In the genomic region with DNA sequence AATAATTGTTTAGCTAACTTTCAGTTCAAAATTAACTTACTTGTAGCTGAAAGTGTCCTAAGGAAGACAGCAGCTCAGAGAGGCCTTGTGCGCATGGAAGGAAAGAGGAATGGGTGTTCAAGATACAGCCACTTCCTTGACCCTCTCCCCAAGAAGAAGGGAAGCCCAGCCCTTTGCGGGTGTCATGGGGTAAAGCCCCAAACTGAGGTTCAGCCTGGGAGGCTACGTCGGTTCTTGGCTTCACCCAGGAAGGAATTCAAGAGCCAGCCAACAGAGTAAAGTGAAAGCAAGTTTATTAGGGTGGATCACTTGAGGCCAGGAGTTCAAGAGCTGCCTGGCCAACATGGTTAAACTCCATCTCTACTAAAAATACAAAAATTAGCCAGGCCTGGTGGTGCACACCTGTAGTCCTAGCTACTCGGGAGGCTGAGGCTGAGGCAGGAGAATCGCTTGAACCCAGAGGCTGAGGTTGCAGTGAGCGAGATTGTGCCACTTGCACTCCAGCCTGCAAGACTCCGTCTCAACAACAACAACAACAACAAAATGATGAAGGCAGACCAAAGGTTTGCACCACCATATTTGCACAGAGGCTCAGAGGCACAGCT, we compare ENCODE assay signal across 12 cellular contexts. TPM values are rescaled to one million over a fixed set of nuclear protein-coding genes. Genes with fewer than 3 reads are reported as not detected.
DNase-seq lines count a peak whose midpoint lies in the region; ATAC-seq and TF ChIP-seq lines count a peak whose summit lies in the region.
"Had no signal": no experiment of that assay in that cellular context is flagged by ENCODE, and none has a peak within 500 bp of the region (broad histone marks: within the 10 kb centered on the region; RNA-seq: fewer than 3 reads in every experiment).

No MANE protein-coding gene starts in this region.

- H3K27me3 ChIP-seq in MM.1S (replicated peaks; ENCODE audit: insufficient read depth, low read length): no peaks in the 10 kb centered on the region
- H3K27me3 ChIP-seq in osteoblast (ENCODE audit: insufficient read depth, low read length): peaks cover 26% of the 10 kb centered on the region
- H3K27me3 ChIP-seq: ovary had no signal

- no peak overlapping the region for H3K9ac ChIP-seq in MM.1S (ENCODE audit: low read length)

- H3K9me2 ChIP-seq in MM.1S (replicated peaks; ENCODE audit: insufficient read depth, low read length): no peaks in the 10 kb centered on the region

- H3K79me2 ChIP-seq in MM.1S (ENCODE audit: low read length): no peaks in the 10 kb centered on the region
- no peaks in the 10 kb centered on the region for H3K79me2 ChIP-seq in osteoblast (ENCODE audit: insufficient read depth, low read length)

- H3K9me3 ChIP-seq in MM.1S (replicated peaks; ENCODE audit: insufficient read depth, low read length) (no peaks in the 10 kb centered on the region), osteoblast (ENCODE audit: low read depth, low read length) (no peaks in the 10 kb centered on the region)
- H3K9me3 ChIP-seq: ovary had no signal

- no peaks in the 10 kb centered on the region for H3K4me1 ChIP-seq in MM.1S (ENCODE audit: low read length)
- peaks cover 10% of the 10 kb centered on the region for H3K4me1 ChIP-seq in osteoblast (ENCODE audit: insufficient read depth, low read length)

- no peaks in the 10 kb centered on the region for H4K20me1 ChIP-seq in MM.1S (ENCODE audit: insufficient read depth, low read length)
- no peaks in the 10 kb centered on the region for H4K20me1 ChIP-seq in osteoblast (ENCODE audit: insufficient read depth, low read length)

- H3K27ac Mint-ChIP-seq in CD14-positive monocyte (no peak overlapping the region), glutamatergic neuron (ENCODE audit: unreplicated experiment) (no peak overlapping the region)
- H3K27ac Mint-ChIP-seq: dendritic cell treated with granulocyte-macrophage colony-stimulating factor and Interleukin-4, amounts not matched to agents 40 ng/mL and 50 ng/mL, for 4 days had no signal

- H3K9me3 Mint-ChIP-seq in CD14-positive monocyte (peaks cover 0 to 14% (median 2%) of the 10 kb centered on the region in 7 donors), glutamatergic neuron (ENCODE audit: unreplicated experiment) (peaks cover 10% of the 10 kb centered on the region)
- H3K9me3 Mint-ChIP-seq: dendritic cell treated with granulocyte-macrophage colony-stimulating factor and Interleukin-4, amounts not matched to agents 40 ng/mL and 50 ng/mL, for 4 days had no signal

- H3F3A ChIP-seq in MM.1S (ENCODE audit: insufficient read depth, low read length): no peaks in the 10 kb centered on the region

- DNase-seq in CD14-positive monocyte (ENCODE audit: low spot score): peak; percentile 26
- DNase-seq in MM.1S: no peak
- DNase-seq in glutamatergic neuron: peak; percentile 3
- no peak for DNase-seq in osteoblast (ENCODE audit: insufficient read length, low spot score, missing footprints)
- DNase-seq in amygdala (lab: John Stamatoyannopoulos, UW): no peak
- no peak for DNase-seq in NCI-H524 (lab: John Stamatoyannopoulos, UW)
- DNase-seq: COR-L47, NCI-H526 treated with DMSO at 0.1 percent for 48 hours had no signal

- H3K27ac ChIP-seq in MM.1S (ENCODE audit: low read length): no peak overlapping the region
- peak overlapping the region; percentile 67 for H3K27ac ChIP-seq in osteoblast (ENCODE audit: low read depth, low read length)
- H3K27ac ChIP-seq: ovary had no signal

- no peak overlapping the region for H3K4me3 ChIP-seq in MM.1S (ENCODE audit: low read length)
- no peak overlapping the region for H3K4me3 ChIP-seq in osteoblast (ENCODE audit: insufficient read depth, low read length)

- H3K27me3 Mint-ChIP-seq in CD14-positive monocyte (ENCODE audit: low read depth in 3 of 3) (peaks cover 24 to 55% (median 46%) of the 10 kb centered on the region in 3 donors), glutamatergic neuron (ENCODE audit: unreplicated experiment) (peaks cover 17% of the 10 kb centered on the region)

- no peaks in the 10 kb centered on the region for H3K36me3 Mint-ChIP-seq in CD14-positive monocyte
- peaks cover 4% of the 10 kb centered on the region for H3K36me3 Mint-ChIP-seq in glutamatergic neuron (ENCODE audit: unreplicated experiment)

- ATAC-seq in HG03439 (IDR thresholded peaks at IDR 0.05; ENCODE audit: unreplicated experiment) (no peak), GM21723 (IDR thresholded peaks at IDR 0.05; ENCODE audit: unreplicated experiment) (no peak)

- H3K4me3 Mint-ChIP-seq in CD14-positive monocyte (peak overlapping the region in 1 of 2 donors; percentile 69), glutamatergic neuron (ENCODE audit: unreplicated experiment) (peak overlapping the region; percentile 72)
- H3K4me3 Mint-ChIP-seq: dendritic cell treated with granulocyte-macrophage colony-stimulating factor and Interleukin-4, amounts not matched to agents 40 ng/mL and 50 ng/mL, for 4 days had no signal

- H2AFZ ChIP-seq in MM.1S (ENCODE audit: low read length) (peak overlapping the region; percentile 16), osteoblast (ENCODE audit: low read length) (peak overlapping the region; percentile 72)

- H3K4me2 ChIP-seq in MM.1S (ENCODE audit: low read depth, low read length) (peak overlapping the region; percentile 10; the same call in 1 of the 2 replicates), osteoblast (ENCODE audit: insufficient read depth, low read length) (peak overlapping the region; percentile 49)

- no peaks in the 10 kb centered on the region for H3K36me3 ChIP-seq in MM.1S (replicated peaks; ENCODE audit: insufficient read depth, low read length)
- no peaks in the 10 kb centered on the region for H3K36me3 ChIP-seq in osteoblast (ENCODE audit: insufficient read depth, low read length)
- H3K36me3 ChIP-seq: ovary had no signal

- no peak for TF ChIP-seq CTCF in CD14-positive monocyte (IDR thresholded peaks at IDR 0.05)
- no peak for TF ChIP-seq CTCF in MM.1S (IDR thresholded peaks at IDR 0.05; ENCODE audit: low read length)
- no peak for TF ChIP-seq CTCF in glutamatergic neuron (IDR thresholded peaks at IDR 0.05; ENCODE audit: partially characterized antibody, unreplicated experiment)
- no peak for TF ChIP-seq CTCF in osteoblast (IDR thresholded peaks at IDR 0.05; ENCODE audit: extremely low read depth, low read depth, low read length)

- intact Hi-C loops in CD14-positive monocyte (cut with micrococcal nuclease): no loop called here

- H3K4me1 Mint-ChIP-seq in CD14-positive monocyte (peaks cover 10% of the 10 kb centered on the region), glutamatergic neuron (ENCODE audit: low read depth, unreplicated experiment) (no peaks in the 10 kb centered on the region)

RNA-seq across cellular contexts. Expression of gene GPRIN2, which starts 15.9 kb away (rescaled TPM):
- polyA plus RNA-seq in CD14-positive monocyte: not detected
- total RNA-seq in glutamatergic neuron (ENCODE audit: unreplicated experiment) (3.0 TPM), osteoblast (not detected in 2 replicates)

RNA-seq across cellular contexts. Expression of gene SYT15, which starts 38.4 kb away (rescaled TPM):
- under 1 TPM in 1 of 2 donors, not detected in 1; 0.23 TPM for polyA plus RNA-seq in CD14-positive monocyte
- 2.5 TPM for total RNA-seq in glutamatergic neuron (ENCODE audit: unreplicated experiment)
- total RNA-seq in osteoblast: under 0.01 TPM in 2 replicates

Comparison
In these comparisons a context has a peak if more than half of its experiments do, and no peak if none do; other contexts are left out.
1. DNase-seq: peak in CD14-positive monocyte (single experiment) and glutamatergic neuron (single experiment); none in MM.1S (single experiment), osteoblast (single experiment), amygdala (0 of 56) and NCI-H524 (0 of 2).